19 cellular contexts compared by ENCODE assay signal in genomic region chr3:138649134-138649533, GRCh38.
"Had no signal": no experiment of that assay in that cellular context is flagged by ENCODE, and none has a peak within 500 bp of the region (broad histone marks: within the 10 kb centered on the region; RNA-seq: fewer than 3 reads in every experiment).

No MANE protein-coding gene starts in this region.

- H3K27me3 Mint-ChIP-seq: naive thymus-derived CD4-positive, alpha-beta T cell had no signal

- H3K4me3 ChIP-seq: dorsolateral prefrontal cortex, esophagus muscularis mucosa, gastrocnemius medialis, left ventricle myocardium inferior, lung, right atrium auricular region had no signal

- H3K4me3 Mint-ChIP-seq: nephron progenitor cell had no signal

- H3K27me3 ChIP-seq: dorsolateral prefrontal cortex, esophagus muscularis mucosa, gastrocnemius medialis, neutrophil, right atrium auricular region had no signal

- DNase-seq: cortex of kidney; dorsolateral prefrontal cortex; effector CD8-positive, alpha-beta T cell; gastrocnemius medialis; kidney; left cardiac atrium; left ventricle myocardium inferior; naive thymus-derived CD4-positive, alpha-beta T cell; nephron progenitor cell; posterior cingulate gyrus; small intestine; stimulated activated CD4-positive, alpha-beta T cell treated with anti-CD3 and anti-CD28 coated beads, Interleukin-12 subunit alpha, Interleukin-12 subunit beta, amount 100 ng/mL, for 4 hours; stimulated activated naive CD4-positive, alpha-beta T cell treated with Interleukin-2 at 50 U/mL for 16 hours; trophoblast cell had no signal

- H3K4me1 Mint-ChIP-seq: naive thymus-derived CD4-positive, alpha-beta T cell; nephron progenitor cell had no signal

- H3K27ac Mint-ChIP-seq: naive thymus-derived CD4-positive, alpha-beta T cell; nephron progenitor cell had no signal

- H3K27ac ChIP-seq: dorsolateral prefrontal cortex, epithelial cell of prostate, esophagus muscularis mucosa, gastrocnemius medialis, left ventricle myocardium inferior, neutrophil, right atrium auricular region had no signal

- ATAC-seq: gastrocnemius medialis; left cardiac atrium; naive thymus-derived CD4-positive, alpha-beta T cell had no signal

- H3K9me3 ChIP-seq: gastrocnemius medialis had no signal

- H3K4me1 ChIP-seq: esophagus muscularis mucosa, gastrocnemius medialis, left ventricle myocardium inferior, right atrium auricular region had no signal
